In genomic region chr9:79569814-79570448, GRCh38 we compare ENCODE assay signal across 2 cellular contexts.
A peak's percentile ranks its signal among the peaks of the same experiment; 100 is the strongest.
TF ChIP-seq lines count a peak whose summit lies in the region.

No MANE protein-coding gene starts in this region.

TF ChIP-seq in HEK293, 187 proteins besides CTCF, POLR2A, EP300 and RAD21 (continued from another document):
- no peak for TF ChIP-seq REST (tag by site-specific recombination; IDR thresholded peaks at IDR 0.05)
- TF ChIP-seq MYNN (tag by site-specific recombination; IDR thresholded peaks at IDR 0.05; ENCODE audit: borderline replicate concordance): no peak
- peak; percentile 73 for TF ChIP-seq SCRT2 (tag by site-specific recombination; IDR thresholded peaks at IDR 0.05)
- TF ChIP-seq ZNF530 (tag by site-specific recombination; IDR thresholded peaks at IDR 0.05; ENCODE audit: low read depth): no peak

TF ChIP-seq in WTC11, 78 proteins besides CTCF, POLR2A, EP300 and RAD21 (continued from another document):
- TF ChIP-seq, protein P1, sequence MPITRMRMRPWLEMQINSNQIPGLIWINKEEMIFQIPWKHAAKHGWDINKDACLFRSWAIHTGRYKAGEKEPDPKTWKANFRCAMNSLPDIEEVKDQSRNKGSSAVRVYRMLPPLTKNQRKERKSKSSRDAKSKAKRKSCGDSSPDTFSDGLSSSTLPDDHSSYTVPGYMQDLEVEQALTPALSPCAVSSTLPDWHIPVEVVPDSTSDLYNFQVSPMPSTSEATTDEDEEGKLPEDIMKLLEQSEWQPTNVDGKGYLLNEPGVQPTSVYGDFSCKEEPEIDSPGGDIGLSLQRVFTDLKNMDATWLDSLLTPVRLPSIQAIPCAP (CRISPR knock-in tag; IDR thresholded peaks at IDR 0.05): no peak
